Comparison of ENCODE assay signal across 8 cellular contexts in genomic region chr3:157542711-157543485, GRCh38. TPM values are rescaled to one million over a fixed set of nuclear protein-coding genes. Genes with fewer than 3 reads are reported as not detected.
DNase-seq lines count a peak whose midpoint lies in the region; ATAC-seq and TF ChIP-seq lines count a peak whose summit lies in the region.

No MANE protein-coding gene starts in this region.

- H3K4me3 ChIP-seq in retinal pigment epithelial cell (ENCODE audit: low read length): peak overlapping the region; percentile 58

- intact Hi-C loops in left ventricle myocardium superior (cut with micrococcal nuclease): no loop called here

- TF ChIP-seq CTCF in VCaP (conservative IDR thresholded peaks at IDR 0.05) (peak; percentile 55), retinal pigment epithelial cell (conservative IDR thresholded peaks at IDR 0.05; ENCODE audit: low read depth, low read length) (peak; percentile 36)

- in situ Hi-C loops in G401 (cut with HindIII; ENCODE audit: low sequenced_read_pairs): no loop called here

- H3K27ac ChIP-seq in VCaP: peak overlapping the region; percentile 48

- DNase-seq in G401 (ENCODE audit: low spot score) (peak; percentile 23), left ventricle myocardium superior (peak; percentile 89), retinal pigment epithelial cell (ENCODE audit: low read depth) (no peak), NCI-H187 treated with DMSO at 0.1 percent for 48 hours (lab: John Stamatoyannopoulos, UW) (no peak), OCI-M1 (lab: John Stamatoyannopoulos, UW) (no peak)

- ATAC-seq in left ventricle myocardium superior (peak; percentile 92), HG03039 (IDR thresholded peaks at IDR 0.05; ENCODE audit: unreplicated experiment) (no peak), HG03469 (IDR thresholded peaks at IDR 0.05; ENCODE audit: unreplicated experiment) (no peak)

RNA-seq across cellular contexts. Expression of gene VEPH1, which starts 39.7 kb away (rescaled TPM):
- 17.7 and 25.3 TPM in 2 replicates for total RNA-seq in G401 (2014; rRNA removed; shearing (Covaris generic))
- total RNA-seq in left ventricle myocardium superior: 0.25 TPM

Comparison
In these comparisons a context has a peak if more than half of its experiments do, and no peak if none do; other contexts are left out.
1. DNase-seq: peak in G401 (single experiment) and left ventricle myocardium superior (single experiment); none in retinal pigment epithelial cell (single experiment), NCI-H187 treated with DMSO at 0.1 percent for 48 hours (single experiment) and OCI-M1 (single experiment).
2. RNA of gene VEPH1, which starts 39.7 kb away (total RNA-seq): 17.7 to 25.3 TPM in G401; 0.25 TPM in left ventricle myocardium superior (single experiment); every median in the first group is over 10 times any median in the second.